1 cellular context compared by ENCODE assay signal in genomic region chr2:200812122-200813022, GRCh38.
TF ChIP-seq lines count a peak whose summit lies in the region.

No MANE protein-coding gene starts in this region.

TF ChIP-seq in HepG2, 621 proteins besides CTCF, POLR2A, EP300 and RAD21 (continued from another document and continues in another):
- TF ChIP-seq GABPA (IDR thresholded peaks at IDR 0.05; ENCODE audit: low read depth, low read length) (0 out of 2 replicates have a peak, but pooled peaks have one; percentile 26), GABPA (CRISPR knock-in tag; IDR thresholded peaks at IDR 0.05; ENCODE audit: low read depth) (peak; percentile 59), IRX3 (CRISPR knock-in tag; IDR thresholded peaks at IDR 0.05; ENCODE audit: borderline replicate concordance, low read depth) (no peak), CREM (IDR thresholded peaks at IDR 0.05) (no peak), CREM (CRISPR knock-in tag; IDR thresholded peaks at IDR 0.05) (no peak), JARID2 (CRISPR knock-in tag; IDR thresholded peaks at IDR 0.05; ENCODE audit: insufficient replicate concordance) (no peak), CBFB (CRISPR knock-in tag; IDR thresholded peaks at IDR 0.05) (peak; percentile 72), SIX4 (CRISPR knock-in tag; IDR thresholded peaks at IDR 0.05) (no peak), ZNF850 (CRISPR knock-in tag; conservative IDR thresholded peaks at IDR 0.05) (0 out of 2 replicates have a peak, but pooled peaks have one; percentile 30), PBX2 (CRISPR knock-in tag; IDR thresholded peaks at IDR 0.05) (no peak), HOMEZ (CRISPR knock-in tag; IDR thresholded peaks at IDR 0.05; ENCODE audit: low read depth) (no peak; the same call in 1 of the 2 replicates), RELA (CRISPR knock-in tag; IDR thresholded peaks at IDR 0.05) (0 out of 2 replicates have a peak, but pooled peaks have one; percentile 37), ZBTB7B (CRISPR knock-in tag; IDR thresholded peaks at IDR 0.05) (peak; percentile 29; the same call in 1 of the 2 replicates), POLR2G (IDR thresholded peaks at IDR 0.05; ENCODE audit: low read depth, low read length) (no peak), CAMTA2 (CRISPR knock-in tag; IDR thresholded peaks at IDR 0.05; ENCODE audit: borderline replicate concordance) (peak; percentile 87), ZBTB37 (CRISPR knock-in tag; IDR thresholded peaks at IDR 0.05) (no peak), ZNF569 (CRISPR knock-in tag; IDR thresholded peaks at IDR 0.05; ENCODE audit: borderline replicate concordance) (0 out of 2 replicates have a peak, but pooled peaks have one; percentile 16), ZNF75D (CRISPR knock-in tag; IDR thresholded peaks at IDR 0.05; ENCODE audit: borderline replicate concordance) (no peak), TSC22D2 (CRISPR knock-in tag; IDR thresholded peaks at IDR 0.05; ENCODE audit: borderline replicate concordance) (no peak), MED13 (CRISPR knock-in tag; IDR thresholded peaks at IDR 0.05) (no peak), SMAD3 (CRISPR knock-in tag; IDR thresholded peaks at IDR 0.05) (no peak), ELF1 (CRISPR knock-in tag; IDR thresholded peaks at IDR 0.05) (peak; percentile 59; the same call in 1 of the 2 replicates), SIX1 (CRISPR knock-in tag; IDR thresholded peaks at IDR 0.05; ENCODE audit: borderline replicate concordance) (peak; percentile 31; the same call in 1 of the 2 replicates), SRSF4 (IDR thresholded peaks at IDR 0.05; ENCODE audit: low read depth, low read length, poor library complexity, severe bottlenecking) (no peak), ZNF605 (CRISPR knock-in tag; IDR thresholded peaks at IDR 0.05) (peak; percentile 32; the same call in 1 of the 2 replicates), NFIB (CRISPR knock-in tag; IDR thresholded peaks at IDR 0.05; ENCODE audit: borderline replicate concordance) (no peak)
- TF ChIP-seq, protein P1, sequence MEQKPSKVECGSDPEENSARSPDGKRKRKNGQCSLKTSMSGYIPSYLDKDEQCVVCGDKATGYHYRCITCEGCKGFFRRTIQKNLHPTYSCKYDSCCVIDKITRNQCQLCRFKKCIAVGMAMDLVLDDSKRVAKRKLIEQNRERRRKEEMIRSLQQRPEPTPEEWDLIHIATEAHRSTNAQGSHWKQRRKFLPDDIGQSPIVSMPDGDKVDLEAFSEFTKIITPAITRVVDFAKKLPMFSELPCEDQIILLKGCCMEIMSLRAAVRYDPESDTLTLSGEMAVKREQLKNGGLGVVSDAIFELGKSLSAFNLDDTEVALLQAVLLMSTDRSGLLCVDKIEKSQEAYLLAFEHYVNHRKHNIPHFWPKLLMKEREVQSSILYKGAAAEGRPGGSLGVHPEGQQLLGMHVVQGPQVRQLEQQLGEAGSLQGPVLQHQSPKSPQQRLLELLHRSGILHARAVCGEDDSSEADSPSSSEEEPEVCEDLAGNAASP (CRISPR knock-in tag; IDR thresholded peaks at IDR 0.05; ENCODE audit: borderline replicate concordance) = peak; percentile 53; the same call in 1 of the 2 replicates
- TF ChIP-seq, protein P2, sequence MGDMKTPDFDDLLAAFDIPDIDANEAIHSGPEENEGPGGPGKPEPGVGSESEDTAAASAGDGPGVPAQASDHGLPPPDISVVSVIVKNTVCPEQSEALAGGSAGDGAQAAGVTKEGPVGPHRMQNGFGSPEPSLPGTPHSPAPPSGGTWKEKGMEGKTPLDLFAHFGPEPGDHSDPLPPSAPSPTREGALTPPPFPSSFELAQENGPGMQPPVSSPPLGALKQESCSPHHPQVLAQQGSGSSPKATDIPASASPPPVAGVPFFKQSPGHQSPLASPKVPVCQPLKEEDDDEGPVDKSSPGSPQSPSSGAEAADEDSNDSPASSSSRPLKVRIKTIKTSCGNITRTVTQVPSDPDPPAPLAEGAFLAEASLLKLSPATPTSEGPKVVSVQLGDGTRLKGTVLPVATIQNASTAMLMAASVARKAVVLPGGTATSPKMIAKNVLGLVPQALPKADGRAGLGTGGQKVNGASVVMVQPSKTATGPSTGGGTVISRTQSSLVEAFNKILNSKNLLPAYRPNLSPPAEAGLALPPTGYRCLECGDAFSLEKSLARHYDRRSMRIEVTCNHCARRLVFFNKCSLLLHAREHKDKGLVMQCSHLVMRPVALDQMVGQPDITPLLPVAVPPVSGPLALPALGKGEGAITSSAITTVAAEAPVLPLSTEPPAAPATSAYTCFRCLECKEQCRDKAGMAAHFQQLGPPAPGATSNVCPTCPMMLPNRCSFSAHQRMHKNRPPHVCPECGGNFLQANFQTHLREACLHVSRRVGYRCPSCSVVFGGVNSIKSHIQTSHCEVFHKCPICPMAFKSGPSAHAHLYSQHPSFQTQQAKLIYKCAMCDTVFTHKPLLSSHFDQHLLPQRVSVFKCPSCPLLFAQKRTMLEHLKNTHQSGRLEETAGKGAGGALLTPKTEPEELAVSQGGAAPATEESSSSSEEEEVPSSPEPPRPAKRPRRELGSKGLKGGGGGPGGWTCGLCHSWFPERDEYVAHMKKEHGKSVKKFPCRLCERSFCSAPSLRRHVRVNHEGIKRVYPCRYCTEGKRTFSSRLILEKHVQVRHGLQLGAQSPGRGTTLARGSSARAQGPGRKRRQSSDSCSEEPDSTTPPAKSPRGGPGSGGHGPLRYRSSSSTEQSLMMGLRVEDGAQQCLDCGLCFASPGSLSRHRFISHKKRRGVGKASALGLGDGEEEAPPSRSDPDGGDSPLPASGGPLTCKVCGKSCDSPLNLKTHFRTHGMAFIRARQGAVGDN (CRISPR knock-in tag; IDR thresholded peaks at IDR 0.05) = peak; percentile 79
- TF ChIP-seq, protein P3, sequence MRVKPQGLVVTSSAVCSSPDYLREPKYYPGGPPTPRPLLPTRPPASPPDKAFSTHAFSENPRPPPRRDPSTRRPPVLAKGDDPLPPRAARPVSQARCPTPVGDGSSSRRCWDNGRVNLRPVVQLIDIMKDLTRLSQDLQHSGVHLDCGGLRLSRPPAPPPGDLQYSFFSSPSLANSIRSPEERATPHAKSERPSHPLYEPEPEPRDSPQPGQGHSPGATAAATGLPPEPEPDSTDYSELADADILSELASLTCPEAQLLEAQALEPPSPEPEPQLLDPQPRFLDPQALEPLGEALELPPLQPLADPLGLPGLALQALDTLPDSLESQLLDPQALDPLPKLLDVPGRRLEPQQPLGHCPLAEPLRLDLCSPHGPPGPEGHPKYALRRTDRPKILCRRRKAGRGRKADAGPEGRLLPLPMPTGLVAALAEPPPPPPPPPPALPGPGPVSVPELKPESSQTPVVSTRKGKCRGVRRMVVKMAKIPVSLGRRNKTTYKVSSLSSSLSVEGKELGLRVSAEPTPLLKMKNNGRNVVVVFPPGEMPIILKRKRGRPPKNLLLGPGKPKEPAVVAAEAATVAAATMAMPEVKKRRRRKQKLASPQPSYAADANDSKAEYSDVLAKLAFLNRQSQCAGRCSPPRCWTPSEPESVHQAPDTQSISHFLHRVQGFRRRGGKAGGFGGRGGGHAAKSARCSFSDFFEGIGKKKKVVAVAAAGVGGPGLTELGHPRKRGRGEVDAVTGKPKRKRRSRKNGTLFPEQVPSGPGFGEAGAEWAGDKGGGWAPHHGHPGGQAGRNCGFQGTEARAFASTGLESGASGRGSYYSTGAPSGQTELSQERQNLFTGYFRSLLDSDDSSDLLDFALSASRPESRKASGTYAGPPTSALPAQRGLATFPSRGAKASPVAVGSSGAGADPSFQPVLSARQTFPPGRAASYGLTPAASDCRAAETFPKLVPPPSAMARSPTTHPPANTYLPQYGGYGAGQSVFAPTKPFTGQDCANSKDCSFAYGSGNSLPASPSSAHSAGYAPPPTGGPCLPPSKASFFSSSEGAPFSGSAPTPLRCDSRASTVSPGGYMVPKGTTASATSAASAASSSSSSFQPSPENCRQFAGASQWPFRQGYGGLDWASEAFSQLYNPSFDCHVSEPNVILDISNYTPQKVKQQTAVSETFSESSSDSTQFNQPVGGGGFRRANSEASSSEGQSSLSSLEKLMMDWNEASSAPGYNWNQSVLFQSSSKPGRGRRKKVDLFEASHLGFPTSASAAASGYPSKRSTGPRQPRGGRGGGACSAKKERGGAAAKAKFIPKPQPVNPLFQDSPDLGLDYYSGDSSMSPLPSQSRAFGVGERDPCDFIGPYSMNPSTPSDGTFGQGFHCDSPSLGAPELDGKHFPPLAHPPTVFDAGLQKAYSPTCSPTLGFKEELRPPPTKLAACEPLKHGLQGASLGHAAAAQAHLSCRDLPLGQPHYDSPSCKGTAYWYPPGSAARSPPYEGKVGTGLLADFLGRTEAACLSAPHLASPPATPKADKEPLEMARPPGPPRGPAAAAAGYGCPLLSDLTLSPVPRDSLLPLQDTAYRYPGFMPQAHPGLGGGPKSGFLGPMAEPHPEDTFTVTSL (CRISPR knock-in tag; IDR thresholded peaks at IDR 0.05; ENCODE audit: borderline replicate concordance) = no peak
- TF ChIP-seq, protein P4, sequence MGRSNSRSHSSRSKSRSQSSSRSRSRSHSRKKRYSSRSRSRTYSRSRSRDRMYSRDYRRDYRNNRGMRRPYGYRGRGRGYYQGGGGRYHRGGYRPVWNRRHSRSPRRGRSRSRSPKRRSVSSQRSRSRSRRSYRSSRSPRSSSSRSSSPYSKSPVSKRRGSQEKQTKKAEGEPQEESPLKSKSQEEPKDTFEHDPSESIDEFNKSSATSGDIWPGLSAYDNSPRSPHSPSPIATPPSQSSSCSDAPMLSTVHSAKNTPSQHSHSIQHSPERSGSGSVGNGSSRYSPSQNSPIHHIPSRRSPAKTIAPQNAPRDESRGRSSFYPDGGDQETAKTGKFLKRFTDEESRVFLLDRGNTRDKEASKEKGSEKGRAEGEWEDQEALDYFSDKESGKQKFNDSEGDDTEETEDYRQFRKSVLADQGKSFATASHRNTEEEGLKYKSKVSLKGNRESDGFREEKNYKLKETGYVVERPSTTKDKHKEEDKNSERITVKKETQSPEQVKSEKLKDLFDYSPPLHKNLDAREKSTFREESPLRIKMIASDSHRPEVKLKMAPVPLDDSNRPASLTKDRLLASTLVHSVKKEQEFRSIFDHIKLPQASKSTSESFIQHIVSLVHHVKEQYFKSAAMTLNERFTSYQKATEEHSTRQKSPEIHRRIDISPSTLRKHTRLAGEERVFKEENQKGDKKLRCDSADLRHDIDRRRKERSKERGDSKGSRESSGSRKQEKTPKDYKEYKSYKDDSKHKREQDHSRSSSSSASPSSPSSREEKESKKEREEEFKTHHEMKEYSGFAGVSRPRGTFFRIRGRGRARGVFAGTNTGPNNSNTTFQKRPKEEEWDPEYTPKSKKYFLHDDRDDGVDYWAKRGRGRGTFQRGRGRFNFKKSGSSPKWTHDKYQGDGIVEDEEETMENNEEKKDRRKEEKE (IDR thresholded peaks at IDR 0.05) = no peak
- TF ChIP-seq, protein P5, sequence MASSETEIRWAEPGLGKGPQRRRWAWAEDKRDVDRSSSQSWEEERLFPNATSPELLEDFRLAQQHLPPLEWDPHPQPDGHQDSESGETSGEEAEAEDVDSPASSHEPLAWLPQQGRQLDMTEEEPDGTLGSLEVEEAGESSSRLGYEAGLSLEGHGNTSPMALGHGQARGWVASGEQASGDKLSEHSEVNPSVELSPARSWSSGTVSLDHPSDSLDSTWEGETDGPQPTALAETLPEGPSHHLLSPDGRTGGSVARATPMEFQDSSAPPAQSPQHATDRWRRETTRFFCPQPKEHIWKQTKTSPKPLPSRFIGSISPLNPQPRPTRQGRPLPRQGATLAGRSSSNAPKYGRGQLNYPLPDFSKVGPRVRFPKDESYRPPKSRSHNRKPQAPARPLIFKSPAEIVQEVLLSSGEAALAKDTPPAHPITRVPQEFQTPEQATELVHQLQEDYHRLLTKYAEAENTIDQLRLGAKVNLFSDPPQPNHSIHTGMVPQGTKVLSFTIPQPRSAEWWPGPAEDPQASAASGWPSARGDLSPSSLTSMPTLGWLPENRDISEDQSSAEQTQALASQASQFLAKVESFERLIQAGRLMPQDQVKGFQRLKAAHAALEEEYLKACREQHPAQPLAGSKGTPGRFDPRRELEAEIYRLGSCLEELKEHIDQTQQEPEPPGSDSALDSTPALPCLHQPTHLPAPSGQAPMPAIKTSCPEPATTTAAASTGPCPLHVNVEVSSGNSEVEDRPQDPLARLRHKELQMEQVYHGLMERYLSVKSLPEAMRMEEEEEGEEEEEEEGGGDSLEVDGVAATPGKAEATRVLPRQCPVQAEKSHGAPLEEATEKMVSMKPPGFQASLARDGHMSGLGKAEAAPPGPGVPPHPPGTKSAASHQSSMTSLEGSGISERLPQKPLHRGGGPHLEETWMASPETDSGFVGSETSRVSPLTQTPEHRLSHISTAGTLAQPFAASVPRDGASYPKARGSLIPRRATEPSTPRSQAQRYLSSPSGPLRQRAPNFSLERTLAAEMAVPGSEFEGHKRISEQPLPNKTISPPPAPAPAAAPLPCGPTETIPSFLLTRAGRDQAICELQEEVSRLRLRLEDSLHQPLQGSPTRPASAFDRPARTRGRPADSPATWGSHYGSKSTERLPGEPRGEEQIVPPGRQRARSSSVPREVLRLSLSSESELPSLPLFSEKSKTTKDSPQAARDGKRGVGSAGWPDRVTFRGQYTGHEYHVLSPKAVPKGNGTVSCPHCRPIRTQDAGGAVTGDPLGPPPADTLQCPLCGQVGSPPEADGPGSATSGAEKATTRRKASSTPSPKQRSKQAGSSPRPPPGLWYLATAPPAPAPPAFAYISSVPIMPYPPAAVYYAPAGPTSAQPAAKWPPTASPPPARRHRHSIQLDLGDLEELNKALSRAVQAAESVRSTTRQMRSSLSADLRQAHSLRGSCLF (CRISPR knock-in tag; IDR thresholded peaks at IDR 0.05; ENCODE audit: borderline replicate concordance) = no peak
